In the genomic region with DNA sequence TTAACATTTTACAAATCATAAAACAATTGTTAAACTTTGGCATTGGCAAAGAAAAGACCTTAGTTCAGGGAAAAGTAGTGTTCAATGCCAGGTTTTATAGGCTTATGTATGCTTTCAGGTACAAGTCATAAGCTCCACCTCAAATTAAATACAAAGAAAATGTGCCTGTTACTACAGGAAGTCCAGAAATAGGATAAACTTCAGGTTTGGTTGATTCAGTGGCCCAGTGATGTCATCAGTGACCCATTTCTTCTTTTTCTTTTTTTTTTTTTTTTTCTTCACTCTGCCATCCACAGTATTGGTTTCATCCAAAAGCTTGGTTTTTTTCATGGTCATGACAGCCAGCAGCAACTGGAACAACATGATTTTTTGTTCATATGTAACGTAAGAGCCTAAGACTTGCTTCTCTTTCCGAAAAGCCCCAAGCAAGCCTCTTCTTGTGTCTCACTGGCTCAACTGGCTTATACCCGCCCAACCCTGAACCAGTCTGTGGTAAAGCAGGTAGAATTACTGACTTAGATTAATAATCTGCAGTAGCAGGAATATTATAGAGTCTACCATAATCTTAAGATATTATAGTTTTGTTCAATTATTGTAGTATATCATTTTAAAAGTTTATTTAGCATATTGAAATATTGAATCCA, we compare ENCODE assay signal across 14 cellular contexts.
"Had no signal": no experiment of that assay in that cellular context is flagged by ENCODE, and none has a peak within 500 bp of the region (broad histone marks: within the 10 kb centered on the region; RNA-seq: fewer than 3 reads in every experiment).

No MANE protein-coding gene starts in this region.

- H3K4me3 Mint-ChIP-seq: activated naive CD4-positive, alpha-beta T cell treated with anti-CD3 and anti-CD28 coated beads for 36 hours; nephron; T-helper 17 cell had no signal

- H3K9me3 ChIP-seq: transverse colon had no signal

- DNase-seq: activated CD4-positive, alpha-beta T cell treated with anti-CD3 and anti-CD28 coated beads for 4 hours; activated naive CD4-positive, alpha-beta T cell treated with anti-CD3 and anti-CD28 coated beads for 36 hours; dorsolateral prefrontal cortex; foreskin melanocyte; kidney glomerular epithelial cell; left ventricle myocardium superior; mesenchymal stem cell; occipital lobe; stimulated activated CD4-positive, alpha-beta T cell treated with anti-CD3 and anti-CD28 coated beads, Interleukin-4, amount 100 ng/mL, for 24 hours; stimulated activated naive CD8-positive, alpha-beta T cell treated with anti-CD3 and anti-CD28 coated beads, Interleukin-15, Interleukin-2, amounts not matched to agents 100 U/mL and 50 U/mL, for 24 hours; T-helper 17 cell; transverse colon had no signal

- H3K9me3 Mint-ChIP-seq: activated naive CD4-positive, alpha-beta T cell treated with anti-CD3 and anti-CD28 coated beads for 36 hours; nephron had no signal

- H3K27me3 ChIP-seq: dorsolateral prefrontal cortex, transverse colon had no signal

- H3K4me1 Mint-ChIP-seq: nephron had no signal

- H3K27ac ChIP-seq: dorsolateral prefrontal cortex, skin epidermis, transverse colon had no signal

- ATAC-seq: left ventricle myocardium superior; stimulated activated naive CD8-positive, alpha-beta T cell treated with anti-CD3 and anti-CD28 coated beads, Interleukin-15, Interleukin-2, amounts not matched to agents 100 U/mL and 50 U/mL, for 24 hours; T-helper 17 cell had no signal

- H3K27ac Mint-ChIP-seq: activated naive CD4-positive, alpha-beta T cell treated with anti-CD3 and anti-CD28 coated beads for 36 hours; nephron; T-helper 17 cell had no signal

- H3K27me3 Mint-ChIP-seq: T-helper 17 cell had no signal

- H3K4me3 ChIP-seq: dorsolateral prefrontal cortex, skin epidermis, transverse colon had no signal
